ENCODE assay signal across 11 cellular contexts in genomic region chr1:176216031-176216430, GRCh38.
"Had no signal": no experiment of that assay in that cellular context is flagged by ENCODE, and none has a peak within 500 bp of the region (broad histone marks: within the 10 kb centered on the region; RNA-seq: fewer than 3 reads in every experiment).

No MANE protein-coding gene starts in this region.

- H3K4me1 ChIP-seq: HAP-1 had no signal

- H3K4me3 ChIP-seq: GM23248, GM23338, HAP-1 had no signal

- DNase-seq: GOT3, H7, H9, HCEC 1CT, HFFc6 had no signal

- ATAC-seq: GM23338, HCT116 had no signal

- H2AFZ ChIP-seq: GM23248, GM23338 had no signal

- H3K36me3 ChIP-seq: HAP-1 had no signal

- H3K9me3 ChIP-seq: HAP-1 had no signal

- H3K4me2 ChIP-seq: GM23338 had no signal

- H3K9ac ChIP-seq: GM23248 had no signal

- FAIRE-seq: H1, H54 had no signal

- H3K27ac ChIP-seq: GM23248 had no signal
